ENCODE assay signal across 8 cellular contexts in genomic region chr11:13772223-13773046, GRCh38.
DNase-seq lines count a peak whose midpoint lies in the region; ATAC-seq and TF ChIP-seq lines count a peak whose summit lies in the region.

No MANE protein-coding gene starts in this region.

- ATAC-seq in HG02884 (IDR thresholded peaks at IDR 0.05; ENCODE audit: unreplicated experiment) (peak; percentile 76), activated B cell treated with CpG ODN at 0.5 μM for 24 hours (ENCODE audit: low read depth) (peak; percentile 57), thoracic aorta (ENCODE audit: insufficient number of reproducible peaks, low FRiP score, low read depth) (no peak), HG02763 (IDR thresholded peaks at IDR 0.05; ENCODE audit: unreplicated experiment) (no peak)

- no peak overlapping the region for H3K27ac ChIP-seq in iPS DF 6.9 (ENCODE audit: low read length)
- no peak overlapping the region for H3K27ac ChIP-seq in thoracic aorta

- H3K9me3 ChIP-seq in iPS DF 6.9 (ENCODE audit: control insufficient read depth, insufficient read depth, low read length) (no peaks in the 10 kb centered on the region), thoracic aorta (no peaks in the 10 kb centered on the region)

- H3K36me3 Mint-ChIP-seq in activated B cell treated with CpG ODN at 0.5 μM for 24 hours (ENCODE audit: low read depth) = no peaks in the 10 kb centered on the region

- H3K4me3 ChIP-seq in AG04449 (ENCODE audit: low read depth, low read length) (no peak overlapping the region), iPS DF 6.9 (ENCODE audit: low read length) (no peak overlapping the region), thoracic aorta (no peak overlapping the region)

- POLR2A ChIA-PET in AG04449 (lab: Yijun Ruan, JAX) = no interaction called here
- POLR2A ChIA-PET in activated B cell treated with CpG ODN at 0.5 μM for 24 hours (lab: Charles Lee) = no interaction called here

- no peak overlapping the region for H3K27ac Mint-ChIP-seq in activated B cell treated with CpG ODN at 0.5 μM for 24 hours

- CTCF ChIA-PET in AG04449 (lab: Yijun Ruan, JAX) = interaction anchor here (0.7 to 4.8 kb wide), 17 partner anchors 9 to 683 kb away, joined by 3 to 37 read pairs (median 4); no protein-coding TSS in a partner anchor
- CTCF ChIA-PET in activated B cell treated with CpG ODN at 0.5 μM for 24 hours (lab: Charles Lee) = interaction anchor here (0.8 to 3.4 kb wide), 10 partner anchors 10 to 683 kb away, joined by 3 to 22 read pairs (median 4); no protein-coding TSS in a partner anchor

- no peak overlapping the region for H3K4me3 Mint-ChIP-seq in activated B cell treated with CpG ODN at 0.5 μM for 24 hours

- DNase-seq in AG04449 (ENCODE audit: low read depth, low spot score) (peak; percentile 1), ELF-1 (ENCODE audit: low read depth, low spot score) (peak; percentile 61), NCI-H2196 (lab: John Stamatoyannopoulos, UW; ENCODE audit: unreplicated experiment) (peak; percentile 76), activated B cell treated with CpG ODN at 0.5 μM for 24 hours (no peak), iPS DF 6.9 (ENCODE audit: low read depth, low spot score) (peak; percentile 61), thoracic aorta (ENCODE audit: low spot score) (no peak)

- H3K4me1 Mint-ChIP-seq in activated B cell treated with CpG ODN at 0.5 μM for 24 hours = peaks cover 6% of the 10 kb centered on the region

- TF ChIP-seq CTCF in AG04449 (IDR thresholded peaks at IDR 0.05; ENCODE audit: insufficient read depth, low read length, missing control alignments) = peak; percentile 9
- TF ChIP-seq CTCF in activated B cell treated with CpG ODN at 0.5 μM for 24 hours (IDR thresholded peaks at IDR 0.05) = no peak
- TF ChIP-seq CTCF in thoracic aorta (IDR thresholded peaks at IDR 0.05) = peak; percentile 4

- H3K4me1 ChIP-seq in iPS DF 6.9 (ENCODE audit: control insufficient read depth, insufficient read depth, low read length) (no peaks in the 10 kb centered on the region), thoracic aorta (ENCODE audit: control insufficient read depth in 1 of 2, low read depth in 2 of 2) (no peaks in the 10 kb centered on the region)

- H3K9me3 Mint-ChIP-seq in activated B cell treated with CpG ODN at 0.5 μM for 24 hours = no peaks in the 10 kb centered on the region

- H3K36me3 ChIP-seq in iPS DF 6.9 (ENCODE audit: control insufficient read depth, insufficient read depth, low read length) = no peaks in the 10 kb centered on the region
- no peaks in the 10 kb centered on the region for H3K36me3 ChIP-seq in thoracic aorta

- peaks cover 15% of the 10 kb centered on the region for H3K27me3 Mint-ChIP-seq in activated B cell treated with CpG ODN at 0.5 μM for 24 hours

- no CpG with 5 or more reads among the region's 5 CpGs for WGBS in iPS DF 6.9 (ENCODE audit: insufficient coverage, insufficient read length)

- intact Hi-C loops in activated B cell treated with CpG ODN at 0.5 μM for 24 hours (cut with micrococcal nuclease) = loop anchor here (1.0 to 5.0 kb wide), 6 partner anchors 182 to 1435 kb away; no protein-coding TSS in a partner anchor

- no peaks in the 10 kb centered on the region for H3K27me3 ChIP-seq in iPS DF 6.9 (ENCODE audit: control insufficient read depth, insufficient read depth, low read length)
- no peaks in the 10 kb centered on the region for H3K27me3 ChIP-seq in thoracic aorta (replicated peaks; ENCODE audit: insufficient read depth)

Comparison
In these comparisons a context has a peak if more than half of its experiments do, and no peak if none do; other contexts are left out.
1. DNase-seq: peak in AG04449 (single experiment), ELF-1 (single experiment), NCI-H2196 (single experiment) and iPS DF 6.9 (single experiment); none in activated B cell treated with CpG ODN at 0.5 μM for 24 hours (single experiment) and thoracic aorta (single experiment).
2. ATAC-seq: peak in HG02884 (single experiment) and activated B cell treated with CpG ODN at 0.5 μM for 24 hours (single experiment); none in thoracic aorta (single experiment) and HG02763 (single experiment).